8 cellular contexts compared by ENCODE assay signal in genomic region chr4:145177906-145178538, GRCh38. TPM values are rescaled to one million over a fixed set of nuclear protein-coding genes. Genes with fewer than 3 reads are reported as not detected.
DNase-seq lines count a peak whose midpoint lies in the region; TF ChIP-seq lines count a peak whose summit lies in the region.

No MANE protein-coding gene starts in this region.

- peak overlapping the region; percentile 79 for H3K4me3 ChIP-seq in BJ (ENCODE audit: low read depth, low read length)
- H3K4me3 ChIP-seq in HUES64 (ENCODE audit: low read length) = peak overlapping the region; percentile 94

- no peaks in the 10 kb centered on the region for H3K9me3 ChIP-seq in HUES64 (ENCODE audit: insufficient read depth, low read depth, low read length)

- H3K9me3 Mint-ChIP-seq in activated CD4-positive, alpha-beta memory T cell treated with anti-CD3 and anti-CD28 coated beads for 36 hours = no peaks in the 10 kb centered on the region

- intact Hi-C loops in activated CD4-positive, alpha-beta memory T cell treated with anti-CD3 and anti-CD28 coated beads for 36 hours (cut with micrococcal nuclease) = loop anchor here (1.0 to 10.0 kb wide), 5 partner anchors 24 to 1993 kb away; partner anchors contain the start of gene USP38
- intact Hi-C loops in posterior cingulate gyrus (cut with DNase I) = loop anchor here (2.0 kb wide), 1 partner anchor 79 kb away; the partner anchor contains the start of genes ABCE1 and ANAPC10

- POLR2A ChIA-PET in BJ (lab: Charles Lee) = no interaction called here
- POLR2A ChIA-PET in activated CD4-positive, alpha-beta memory T cell treated with anti-CD3 and anti-CD28 coated beads for 36 hours (lab: Charles Lee) = interaction anchor here (0.8 to 3.3 kb wide), 4 partner anchors 11 to 759 kb away, joined by 3 to 39 read pairs (median 4); partner anchors contain the start of genes ABCE1, ANAPC10 and MMAA

- H3K36me3 Mint-ChIP-seq in activated CD4-positive, alpha-beta memory T cell treated with anti-CD3 and anti-CD28 coated beads for 36 hours = peaks cover 33% of the 10 kb centered on the region

- CTCF ChIA-PET in BJ (lab: Yijun Ruan, JAX) = interaction anchor here (1.0 to 1.6 kb wide), 2 partner anchors 20 to 440 kb away, joined by 3 to 7 read pairs; no protein-coding TSS in a partner anchor
- CTCF ChIA-PET in activated CD4-positive, alpha-beta memory T cell treated with anti-CD3 and anti-CD28 coated beads for 36 hours (lab: Charles Lee) = interaction anchor here (0.9 to 2.4 kb wide), 6 partner anchors 47 to 439 kb away, joined by 3 to 9 read pairs (median 4); partner anchors contain the start of genes ABCE1 and ANAPC10

- DNase-seq in BJ (ENCODE audit: low read depth) (no peak), globus pallidus (ENCODE audit: low spot score) (peak; percentile 11), retina (peak; percentile 13), amniotic stem cell (lab: John Stamatoyannopoulos, UW) (no peak), posterior cingulate gyrus (no peak), HuH-7 (ENCODE audit: low spot score) (no peak)
- peak; percentile 21 for DNase-seq in activated CD4-positive, alpha-beta memory T cell treated with anti-CD3 and anti-CD28 coated beads for 36 hours

- peaks cover 44% of the 10 kb centered on the region for H3K4me1 Mint-ChIP-seq in activated CD4-positive, alpha-beta memory T cell treated with anti-CD3 and anti-CD28 coated beads for 36 hours (ENCODE audit: low read depth)

- peak overlapping the region; percentile 98 for H3K27ac Mint-ChIP-seq in activated CD4-positive, alpha-beta memory T cell treated with anti-CD3 and anti-CD28 coated beads for 36 hours

- H3K27me3 ChIP-seq in BJ (ENCODE audit: control insufficient read depth, insufficient read depth, low read length) = no peaks in the 10 kb centered on the region
- no peaks in the 10 kb centered on the region for H3K27me3 ChIP-seq in HUES64 (ENCODE audit: insufficient read depth, low read length)

- H3K4me1 ChIP-seq in HUES64 (ENCODE audit: insufficient read depth, low read length) = peaks cover 17% of the 10 kb centered on the region; the same call in 1 of the 2 replicates

- H3K9ac ChIP-seq in HUES64 (ENCODE audit: low read depth, low read length) = peak overlapping the region; percentile 89

- 12% methylated on average over 9 of the region's 9 CpGs for WGBS in HUES64

- H3K36me3 ChIP-seq in BJ (ENCODE audit: control insufficient read depth, insufficient read depth, low read length) = no peaks in the 10 kb centered on the region
- H3K36me3 ChIP-seq in HUES64 (ENCODE audit: insufficient read depth, low read length) = peaks cover 15% of the 10 kb centered on the region

- H3K27ac ChIP-seq in HUES64 (ENCODE audit: low read depth, low read length) = no peak overlapping the region

- H3K4me3 Mint-ChIP-seq in activated CD4-positive, alpha-beta memory T cell treated with anti-CD3 and anti-CD28 coated beads for 36 hours = peak overlapping the region; percentile 96

- H3K27me3 Mint-ChIP-seq in activated CD4-positive, alpha-beta memory T cell treated with anti-CD3 and anti-CD28 coated beads for 36 hours = no peaks in the 10 kb centered on the region

- TF ChIP-seq CTCF in BJ (IDR thresholded peaks at IDR 0.05; ENCODE audit: insufficient read depth, low read depth, low read length) = no peak

RNA-seq across cellular contexts. Expression of gene OTUD4, which starts 2.4 kb away (rescaled TPM):
- 13.3 and 21.4 TPM in 2 replicates for polyA plus RNA-seq in BJ (2011; rRNA removed)
- polyA minus RNA-seq in BJ (2011; rRNA and poly(A)+ RNA removed) = 17.0 and 17.4 TPM in 2 replicates
- polyA plus RNA-seq in HUES64 (2013, experiment 1 of 2) = 28.0 TPM
- polyA plus RNA-seq in HUES64 (2013, experiment 2 of 2) = 26.2 TPM
- total RNA-seq in activated CD4-positive, alpha-beta memory T cell treated with anti-CD3 and anti-CD28 coated beads for 36 hours = 10 to 100 TPM; 41.5 to 43.3 TPM

Comparison
In these comparisons a context has a peak if more than half of its experiments do, and no peak if none do; other contexts are left out.
1. DNase-seq: peak in activated CD4-positive, alpha-beta memory T cell treated with anti-CD3 and anti-CD28 coated beads for 36 hours (single experiment), globus pallidus (single experiment) and retina (single experiment); none in BJ (single experiment), amniotic stem cell (single experiment), posterior cingulate gyrus (0 of 10) and HuH-7 (single experiment).